Comparison of ENCODE assay signal across 11 cellular contexts in the genomic region with DNA sequence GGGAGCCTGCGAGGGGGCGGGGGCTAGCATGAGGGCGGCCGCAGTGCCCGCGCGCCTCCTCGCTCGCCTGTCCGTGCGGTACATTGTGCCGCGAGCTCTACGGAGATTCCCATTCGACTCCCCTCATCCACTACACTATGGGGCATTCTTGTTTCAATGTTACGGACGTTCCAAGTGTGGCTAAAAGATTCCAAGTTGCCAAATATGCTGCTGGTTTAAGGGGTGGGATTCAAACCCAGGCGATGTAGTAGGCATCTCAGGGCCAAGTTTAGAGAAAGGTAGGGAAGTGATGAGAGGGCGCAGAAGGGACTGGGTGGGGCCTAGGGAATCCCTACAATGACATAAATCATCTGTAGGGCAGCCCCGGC. TPM values are rescaled to one million over a fixed set of nuclear protein-coding genes. Genes with fewer than 3 reads are reported as not detected.
DNase-seq lines count a peak whose midpoint lies in the region; ATAC-seq and TF ChIP-seq lines count a peak whose summit lies in the region.
"Had no signal": no experiment of that assay in that cellular context is flagged by ENCODE, and none has a peak within 500 bp of the region (broad histone marks: within the 10 kb centered on the region; RNA-seq: fewer than 3 reads in every experiment).

No MANE protein-coding gene starts in this region.

- peaks cover 63 to 71% of the 10 kb centered on the region in 2 donors for H3K27me3 Mint-ChIP-seq in CD8-positive, alpha-beta memory T cell
- H3K27me3 Mint-ChIP-seq in naive thymus-derived CD4-positive, alpha-beta T cell: peaks cover 56 to 70% (median 68%) of the 10 kb centered on the region in 5 donors

- H3K36me3 Mint-ChIP-seq in CD8-positive, alpha-beta memory T cell: peaks cover 0 to 1% (median 0%) of the 10 kb centered on the region in 3 donors
- H3K36me3 Mint-ChIP-seq in naive thymus-derived CD4-positive, alpha-beta T cell: peaks cover 0 to 3% (median 0%) of the 10 kb centered on the region in 5 donors

- H3K27ac Mint-ChIP-seq in CD8-positive, alpha-beta memory T cell: peak overlapping the region in 1 of 8 donors; percentile 61
- H3K27ac Mint-ChIP-seq in naive thymus-derived CD4-positive, alpha-beta T cell: no peak overlapping the region

- CTCF ChIA-PET in CD8-positive, alpha-beta memory T cell (lab: Charles Lee): interaction anchor here (2.3 to 3.4 kb wide), 2 partner anchors 9 to 27 kb away, joined by 9 to 13 read pairs; no protein-coding TSS in a partner anchor
- CTCF ChIA-PET in naive thymus-derived CD4-positive, alpha-beta T cell (lab: Charles Lee): no interaction called here

- H3K9me3 ChIP-seq in CD8-positive, alpha-beta memory T cell (ENCODE audit: low read length): no peaks in the 10 kb centered on the region
- H3K9me3 ChIP-seq in HUES6 (ENCODE audit: control insufficient read depth, insufficient read depth, low read depth, low read length): no peaks in the 10 kb centered on the region
- H3K9me3 ChIP-seq in naive thymus-derived CD4-positive, alpha-beta T cell (ENCODE audit: control insufficient read depth in 2 of 3, low read length in 3 of 3): no peaks in the 10 kb centered on the region

- ATAC-seq in naive thymus-derived CD4-positive, alpha-beta T cell: no peak
- no peak for ATAC-seq in GM19467 (IDR thresholded peaks at IDR 0.05; ENCODE audit: unreplicated experiment)
- ATAC-seq: sciatic nerve had no signal

- H3K9me3 Mint-ChIP-seq in CD8-positive, alpha-beta memory T cell: no peaks in the 10 kb centered on the region
- peaks cover 0 to 4% (median 0%) of the 10 kb centered on the region in 11 donors for H3K9me3 Mint-ChIP-seq in naive thymus-derived CD4-positive, alpha-beta T cell

- H3K4me3 Mint-ChIP-seq in CD8-positive, alpha-beta memory T cell: peak overlapping the region in 6 of 7 donors; percentile 41 to 78 (median 59)
- peak overlapping the region in 9 of 10 donors; percentile 34 to 81 (median 67) for H3K4me3 Mint-ChIP-seq in naive thymus-derived CD4-positive, alpha-beta T cell

- peak; percentile 12 for TF ChIP-seq CTCF in coronary artery (IDR thresholded peaks at IDR 0.05)

- no peak overlapping the region for H3K4me3 ChIP-seq in CD8-positive, alpha-beta memory T cell (ENCODE audit: low read length)
- H3K4me3 ChIP-seq in HUES6 (ENCODE audit: low read depth, low read length) (peak overlapping the region; percentile 62; the same call in 1 of the 2 replicates), coronary artery (peak overlapping the region; percentile 57)
- H3K4me3 ChIP-seq in naive thymus-derived CD4-positive, alpha-beta T cell (ENCODE audit: low read length): no peak overlapping the region

- intact Hi-C loops in naive thymus-derived CD4-positive, alpha-beta T cell (cut with micrococcal nuclease): loop anchor here in 1 of 2 donors (2.0 kb wide), 1 partner anchor 150 kb away; no protein-coding TSS in a partner anchor

- no peaks in the 10 kb centered on the region for H3K36me3 ChIP-seq in CD8-positive, alpha-beta memory T cell (ENCODE audit: insufficient read depth, low read length)
- no peaks in the 10 kb centered on the region for H3K36me3 ChIP-seq in HUES6 (ENCODE audit: control insufficient read depth, insufficient read depth, low read length)
- H3K36me3 ChIP-seq in naive thymus-derived CD4-positive, alpha-beta T cell (ENCODE audit: control insufficient read depth in 2 of 3, insufficient read depth in 3 of 3, low read length in 3 of 3): no peaks in the 10 kb centered on the region

- in situ Hi-C loops in G401 (cut with HindIII; ENCODE audit: low sequenced_read_pairs): no loop called here

- H3K27me3 ChIP-seq in CD8-positive, alpha-beta memory T cell (ENCODE audit: insufficient read depth, low read length, poor library complexity, severe bottlenecking): peaks cover 42% of the 10 kb centered on the region
- peaks cover 96% of the 10 kb centered on the region for H3K27me3 ChIP-seq in HUES6 (ENCODE audit: control insufficient read depth, insufficient read depth, low read length)
- H3K27me3 ChIP-seq in naive thymus-derived CD4-positive, alpha-beta T cell (ENCODE audit: control insufficient read depth in 2 of 2, insufficient read depth in 2 of 2, low read length in 2 of 2): peaks cover 0 to 24% of the 10 kb centered on the region in 2 donors

- no peak overlapping the region for H3K27ac ChIP-seq in CD8-positive, alpha-beta memory T cell (ENCODE audit: low read depth, low read length)
- no peak overlapping the region for H3K27ac ChIP-seq in HUES6 (ENCODE audit: low read depth, low read length)
- no peak overlapping the region for H3K27ac ChIP-seq in coronary artery
- no peak overlapping the region for H3K27ac ChIP-seq in naive thymus-derived CD4-positive, alpha-beta T cell (ENCODE audit: low read depth, low read length)

- DNase-seq in CD8-positive, alpha-beta memory T cell: no peak
- no peak for DNase-seq in coronary artery (ENCODE audit: low spot score)
- DNase-seq in naive thymus-derived CD4-positive, alpha-beta T cell: no peak
- DNase-seq in G401 (ENCODE audit: low spot score): no peak
- no peak for DNase-seq in NCI-H1694 treated with DMSO at 0.1 percent for 48 hours (lab: John Stamatoyannopoulos, UW)
- no peak for DNase-seq in activated CD4-positive, CD25-positive, alpha-beta regulatory T cell treated with anti-CD3 and anti-CD28 coated beads, Interleukin-2, amount 50 U/mL, for 72 hours

- H3K4me1 Mint-ChIP-seq in CD8-positive, alpha-beta memory T cell: peaks cover 7 to 22% (median 15%) of the 10 kb centered on the region in 3 donors
- H3K4me1 Mint-ChIP-seq in naive thymus-derived CD4-positive, alpha-beta T cell: peaks cover 0 to 17% (median 13%) of the 10 kb centered on the region in 7 donors

- POLR2A ChIA-PET in CD8-positive, alpha-beta memory T cell (lab: Charles Lee): no interaction called here
- POLR2A ChIA-PET in naive thymus-derived CD4-positive, alpha-beta T cell (lab: Charles Lee): no interaction called here

- no peak overlapping the region for H3K9ac ChIP-seq in HUES6 (ENCODE audit: low read length)

- H3K4me1 ChIP-seq in CD8-positive, alpha-beta memory T cell (ENCODE audit: insufficient read depth, low read length): peaks cover 16% of the 10 kb centered on the region
- peaks cover 36% of the 10 kb centered on the region for H3K4me1 ChIP-seq in HUES6 (ENCODE audit: control insufficient read depth, insufficient read depth, low read length)
- peaks cover 12 to 13% of the 10 kb centered on the region in 2 donors for H3K4me1 ChIP-seq in naive thymus-derived CD4-positive, alpha-beta T cell (ENCODE audit: control insufficient read depth in 2 of 2, insufficient read depth in 2 of 2, low read length in 2 of 2)

RNA-seq across cellular contexts. Expression of a gene that starts 10.0 kb away (rescaled TPM):
- not detected for total RNA-seq in CD8-positive, alpha-beta memory T cell
- polyA plus RNA-seq in CD8-positive, alpha-beta memory T cell: not detected
- total RNA-seq in naive thymus-derived CD4-positive, alpha-beta T cell: not detected
- polyA plus RNA-seq in naive thymus-derived CD4-positive, alpha-beta T cell: not detected
- not detected in 2 replicates for total RNA-seq in G401 (2014; rRNA removed; shearing (Covaris generic))
- total RNA-seq: fibroblast of lung, left cardiac atrium, sciatic nerve had no signal
- polyA plus RNA-seq: fibroblast of lung had no signal

RNA-seq across cellular contexts. Expression of a gene that starts 18.3 kb away (rescaled TPM):
- not detected for total RNA-seq in CD8-positive, alpha-beta memory T cell
- polyA plus RNA-seq in CD8-positive, alpha-beta memory T cell: not detected
- not detected for total RNA-seq in naive thymus-derived CD4-positive, alpha-beta T cell
- polyA plus RNA-seq in naive thymus-derived CD4-positive, alpha-beta T cell: not detected
- not detected in 2 replicates for total RNA-seq in G401 (2014; rRNA removed; shearing (Covaris generic))
- total RNA-seq: fibroblast of lung, left cardiac atrium, sciatic nerve had no signal
- polyA plus RNA-seq: fibroblast of lung had no signal

RNA-seq across cellular contexts. Expression of a gene that starts 38.1 kb away (rescaled TPM):
- total RNA-seq in CD8-positive, alpha-beta memory T cell: not detected
- not detected for polyA plus RNA-seq in CD8-positive, alpha-beta memory T cell
- not detected for total RNA-seq in naive thymus-derived CD4-positive, alpha-beta T cell
- not detected for polyA plus RNA-seq in naive thymus-derived CD4-positive, alpha-beta T cell
- not detected in 2 replicates for total RNA-seq in G401 (2014; rRNA removed; shearing (Covaris generic))
- total RNA-seq: fibroblast of lung, left cardiac atrium had no signal
- polyA plus RNA-seq: fibroblast of lung had no signal

RNA-seq across cellular contexts. Expression of a gene that starts 43.8 kb away (rescaled TPM):
- total RNA-seq in CD8-positive, alpha-beta memory T cell: not detected
- polyA plus RNA-seq in CD8-positive, alpha-beta memory T cell: not detected
- total RNA-seq in naive thymus-derived CD4-positive, alpha-beta T cell: not detected
- polyA plus RNA-seq in naive thymus-derived CD4-positive, alpha-beta T cell: not detected
- total RNA-seq in G401 (2014; rRNA removed; shearing (Covaris generic)): 0.51 and 2.2 TPM in 2 replicates
- total RNA-seq: left cardiac atrium, sciatic nerve had no signal

RNA-seq across cellular contexts. Expression of a gene that starts 57.5 kb away (rescaled TPM):
- total RNA-seq in CD8-positive, alpha-beta memory T cell: not detected
- not detected for polyA plus RNA-seq in CD8-positive, alpha-beta memory T cell
- total RNA-seq in naive thymus-derived CD4-positive, alpha-beta T cell: under 1 TPM in 2 of 5 experiments, not detected in 3; 0.17 to 0.24 TPM
- not detected for polyA plus RNA-seq in naive thymus-derived CD4-positive, alpha-beta T cell
- not detected in 2 replicates for total RNA-seq in G401 (2014; rRNA removed; shearing (Covaris generic))
- total RNA-seq: fibroblast of lung, left cardiac atrium had no signal
- polyA plus RNA-seq: fibroblast of lung had no signal

Comparison
In these comparisons a context has a peak if more than half of its experiments do, and no peak if none do; other contexts are left out.
1. H3K4me3 ChIP-seq: peak in HUES6 (single experiment) and coronary artery (single experiment); none in CD8-positive, alpha-beta memory T cell (single experiment) and naive thymus-derived CD4-positive, alpha-beta T cell (single experiment).